ENCODE assay signal across 8 cellular contexts in the genomic region with DNA sequence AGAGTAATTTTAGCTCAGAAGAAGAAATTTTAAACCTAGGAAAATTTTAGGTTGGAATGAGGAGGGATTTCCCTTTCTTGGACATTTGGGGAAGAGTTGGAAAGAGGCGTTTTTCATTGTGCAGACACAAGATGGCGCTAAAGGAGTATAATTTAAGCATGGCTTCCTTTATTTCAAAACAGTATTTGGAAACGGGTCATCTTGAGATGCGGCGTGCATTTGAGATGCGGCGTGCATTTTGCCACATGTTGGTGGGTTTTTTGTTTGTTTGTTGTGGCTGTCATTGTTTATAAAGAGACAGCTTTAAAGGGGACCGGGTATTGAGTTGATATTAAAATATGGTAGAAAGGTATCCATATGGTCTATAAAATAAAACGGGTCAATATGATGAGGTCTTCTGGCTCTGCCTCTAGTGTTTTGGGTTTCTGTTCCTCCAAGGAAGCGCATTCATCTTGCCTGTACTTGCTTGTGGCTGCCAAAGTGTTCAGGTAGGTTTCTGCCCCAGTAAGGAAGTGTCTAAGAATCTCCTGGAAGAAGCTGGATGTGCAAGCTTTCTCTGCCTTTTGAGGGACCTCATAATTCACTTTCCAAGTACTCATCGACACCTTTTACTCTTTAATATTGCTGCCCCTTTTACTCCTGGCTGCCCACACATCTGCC.
DNase-seq lines count a peak whose midpoint lies in the region; TF ChIP-seq lines count a peak whose summit lies in the region.

No MANE protein-coding gene starts in this region.

- intact Hi-C loops in ascending aorta (cut with DNase I): loop anchor here (5.0 kb wide), 1 partner anchor 213 kb away; no protein-coding TSS in a partner anchor

- TF ChIP-seq CTCF in OCI-LY1 (IDR thresholded peaks at IDR 0.05; ENCODE audit: low read length) (peak; percentile 80), ascending aorta (IDR thresholded peaks at IDR 0.05) (peak; percentile 45 to 72 (median 56))

- no peaks in the 10 kb centered on the region for H3K79me2 ChIP-seq in OCI-LY1 (ENCODE audit: insufficient read depth, low read length)

- no peaks in the 10 kb centered on the region for H3K36me3 ChIP-seq in OCI-LY1 (ENCODE audit: insufficient read depth, low read length)
- H3K36me3 ChIP-seq in ascending aorta: no peaks in the 10 kb centered on the region

- H3K27ac ChIP-seq in OCI-LY1 (ENCODE audit: low read depth, low read length, poor library complexity, severe bottlenecking) (no peak overlapping the region), ascending aorta (no peak overlapping the region)

- no peak overlapping the region for H2AFZ ChIP-seq in OCI-LY1 (ENCODE audit: low read length)

- no peaks in the 10 kb centered on the region for H3K9me3 ChIP-seq in OCI-LY1 (ENCODE audit: low read length)
- H3K9me3 ChIP-seq in ascending aorta: no peaks in the 10 kb centered on the region

- no peak overlapping the region for H3K4me2 ChIP-seq in OCI-LY1 (ENCODE audit: low read length)

- H3K9me2 ChIP-seq in OCI-LY1 (ENCODE audit: low read depth, low read length): no peaks in the 10 kb centered on the region

- no peaks in the 10 kb centered on the region for H3F3A ChIP-seq in OCI-LY1 (ENCODE audit: insufficient read depth, low read length)

- H4K20me1 ChIP-seq in OCI-LY1 (ENCODE audit: insufficient read depth, low read length): no peaks in the 10 kb centered on the region

- H3K27me3 ChIP-seq in OCI-LY1 (ENCODE audit: insufficient read depth, low read length) (no peaks in the 10 kb centered on the region; the same call in 1 of the 2 replicates), ascending aorta (no peaks in the 10 kb centered on the region)

- no peak overlapping the region for H3K9ac ChIP-seq in OCI-LY1 (ENCODE audit: low read length)

- no peak overlapping the region for H3K4me3 ChIP-seq in OCI-LY1 (ENCODE audit: low read depth, low read length, poor library complexity, severe bottlenecking)
- peak overlapping the region in 1 of 2 donors; percentile 40 for H3K4me3 ChIP-seq in ascending aorta

- peak; percentile 10 for DNase-seq in NK-92 treated with Interleukin-12 subunit alpha and Interleukin-12 subunit beta, amount 100 ng/mL, for 24 hours (lab: John Stamatoyannopoulos, UW)
- DNase-seq in NK-92 (lab: John Stamatoyannopoulos, UW; ENCODE audit: unreplicated experiment) (no peak), HuH-7 (ENCODE audit: low spot score) (peak; percentile 26), ascending aorta (ENCODE audit: low spot score in 2 of 2) (peak in 1 of 2 donors; percentile 66), iPS DF 4.7 (ENCODE audit: extremely low read depth, low spot score) (peak; percentile 25), GOT3 (lab: John Stamatoyannopoulos, UW) (no peak)
- DNase-seq in stimulated activated CD4-positive, alpha-beta T cell treated with anti-CD3 and anti-CD28 coated beads, Interleukin-4, amount 100 ng/mL, for 1 hour: peak; percentile 2

- H3K4me1 ChIP-seq in OCI-LY1 (ENCODE audit: insufficient read depth, low read length, severe bottlenecking) (no peaks in the 10 kb centered on the region), ascending aorta (no peaks in the 10 kb centered on the region)

Comparison
In these comparisons a context has a peak if more than half of its experiments do, and no peak if none do; other contexts are left out.
1. DNase-seq: peak in NK-92 treated with Interleukin-12 subunit alpha and Interleukin-12 subunit beta, amount 100 ng/mL, for 24 hours (single experiment), HuH-7 (single experiment), iPS DF 4.7 (single experiment) and stimulated activated CD4-positive, alpha-beta T cell treated with anti-CD3 and anti-CD28 coated beads, Interleukin-4, amount 100 ng/mL, for 1 hour (single experiment); none in NK-92 (single experiment) and GOT3 (single experiment).